13 cellular contexts compared by ENCODE assay signal in genomic region chr9:137298983-137299521, GRCh38. TPM values are rescaled to one million over a fixed set of nuclear protein-coding genes. Genes with fewer than 3 reads are reported as not detected.
DNase-seq lines count a peak whose midpoint lies in the region; ATAC-seq and TF ChIP-seq lines count a peak whose summit lies in the region.
"Had no signal": no experiment of that assay in that cellular context is flagged by ENCODE, and none has a peak within 500 bp of the region (broad histone marks: within the 10 kb centered on the region; RNA-seq: fewer than 3 reads in every experiment).

No MANE protein-coding gene starts in this region.

- no peaks in the 10 kb centered on the region for H3K36me3 ChIP-seq in upper lobe of right lung

- intact Hi-C loops in Right ventricle myocardium superior (cut with DNase I) (loop anchor here (5.0 to 10.0 kb wide), 3 partner anchors 108 to 226 kb away; partner anchors contain the start of gene ENTPD8), upper lobe of right lung (cut with DNase I) (loop anchor here (10.0 kb wide), 1 partner anchor 106 kb away; no protein-coding TSS in a partner anchor)

- DNase-seq in activated naive CD4-positive, alpha-beta T cell treated with anti-CD3 and anti-CD28 coated beads, Interleukin-2, amount 50 U/mL, for 16 hours: peak; percentile 9
- DNase-seq in activated naive CD4-positive, alpha-beta T cell treated with anti-CD3 and anti-CD28 coated beads, Interleukin-2, amount 50 U/mL, for 72 hours (ENCODE audit: low spot score in 2 of 2): no peak
- peak; percentile 37 for DNase-seq in Right ventricle myocardium superior
- DNase-seq in upper lobe of right lung: peak; percentile 52
- no peak for DNase-seq in activated T-cell treated with anti-CD3 and anti-CD28 coated beads, Interleukin-2, amount 50 U/mL, for 1 hour
- no peak for DNase-seq in HEK293T (ENCODE audit: extremely low spot score)
- DNase-seq: activated naive CD4-positive, alpha-beta T cell treated with anti-CD3 and anti-CD28 coated beads, Interleukin-2, amount 10 ng/mL, durations not matched to agents 7 days and 5 days; DMS 273 treated with DMSO at 0.1 percent for 48 hours; effector CD4-positive, alpha-beta T cell; NCI-H1092 had no signal

- no peak for TF ChIP-seq CTCF in nephron (IDR thresholded peaks at IDR 0.05; ENCODE audit: unreplicated experiment in 3 of 3)
- no peak for TF ChIP-seq CTCF in upper lobe of right lung (IDR thresholded peaks at IDR 0.05)

- peaks cover 37% of the 10 kb centered on the region for H3K27me3 Mint-ChIP-seq in nephron (ENCODE audit: low read depth)

- no peak overlapping the region for H3K27ac ChIP-seq in upper lobe of right lung

- no peaks in the 10 kb centered on the region for H3K9me3 Mint-ChIP-seq in activated naive CD4-positive, alpha-beta T cell treated with anti-CD3 and anti-CD28 coated beads, Interleukin-2, amount 50 U/mL, for 72 hours
- H3K9me3 Mint-ChIP-seq in nephron: no peaks in the 10 kb centered on the region
- H3K9me3 Mint-ChIP-seq: activated naive CD4-positive, alpha-beta T cell treated with anti-CD3 and anti-CD28 coated beads, Interleukin-2, amount 10 ng/mL, durations not matched to agents 7 days and 5 days; stimulated activated memory B cell treated with anti-CD40 and anti-IgM and Interleukin-4, amounts not matched to agents 10 μg/mL and 1 μg/mL and 100 μg/mL, for 72 hours had no signal

- peaks cover 22% of the 10 kb centered on the region for H3K4me1 Mint-ChIP-seq in nephron

- H3K9me3 ChIP-seq in upper lobe of right lung: no peaks in the 10 kb centered on the region

- H3K36me3 Mint-ChIP-seq in activated naive CD4-positive, alpha-beta T cell treated with anti-CD3 and anti-CD28 coated beads, Interleukin-2, amount 50 U/mL, for 72 hours: no peaks in the 10 kb centered on the region
- no peaks in the 10 kb centered on the region for H3K36me3 Mint-ChIP-seq in nephron (ENCODE audit: low read depth)
- H3K36me3 Mint-ChIP-seq: stimulated activated memory B cell treated with anti-CD40 and anti-IgM and Interleukin-4, amounts not matched to agents 10 μg/mL and 1 μg/mL and 100 μg/mL, for 72 hours had no signal

- no peak for ATAC-seq in activated naive CD4-positive, alpha-beta T cell treated with anti-CD3 and anti-CD28 coated beads, Interleukin-2, amount 50 U/mL, for 72 hours
- ATAC-seq in Right ventricle myocardium superior (ENCODE audit: poor library complexity) (no peak), upper lobe of right lung (no peak), HG02571 (IDR thresholded peaks at IDR 0.05; ENCODE audit: unreplicated experiment) (no peak)
- ATAC-seq: stimulated activated memory B cell treated with anti-CD40 and anti-IgM and Interleukin-4, amounts not matched to agents 10 μg/mL and 1 μg/mL and 100 μg/mL, for 72 hours had no signal

- CTCF ChIA-PET in HEK293T (lab: Yijun Ruan, JAX): interaction anchor here (1.6 kb wide), 1 partner anchor 12 kb away, joined by 5 read pairs; no protein-coding TSS in a partner anchor

- peak overlapping the region; percentile 55 for H3K4me3 ChIP-seq in upper lobe of right lung

- POLR2A ChIA-PET in HEK293T (lab: Yijun Ruan, JAX): interaction anchor here (0.8 to 1.2 kb wide), 2 partner anchors 13 to 58 kb away, joined by 3 to 4 read pairs; partner anchors contain the start of gene TUBB4B

- H3K27ac Mint-ChIP-seq in activated naive CD4-positive, alpha-beta T cell treated with anti-CD3 and anti-CD28 coated beads, Interleukin-2, amount 50 U/mL, for 72 hours: no peak overlapping the region
- H3K27ac Mint-ChIP-seq in nephron: no peak overlapping the region
- H3K27ac Mint-ChIP-seq: activated naive CD4-positive, alpha-beta T cell treated with anti-CD3 and anti-CD28 coated beads, Interleukin-2, amount 10 ng/mL, durations not matched to agents 7 days and 5 days; stimulated activated memory B cell treated with anti-CD40 and anti-IgM and Interleukin-4, amounts not matched to agents 10 μg/mL and 1 μg/mL and 100 μg/mL, for 72 hours had no signal

- peaks cover 38% of the 10 kb centered on the region for H3K4me1 ChIP-seq in upper lobe of right lung

- peaks cover 30% of the 10 kb centered on the region for H3K27me3 ChIP-seq in upper lobe of right lung

- H3K4me3 Mint-ChIP-seq in nephron: peak overlapping the region; percentile 50 to 59 (median 51)
- H3K4me3 Mint-ChIP-seq: activated naive CD4-positive, alpha-beta T cell treated with anti-CD3 and anti-CD28 coated beads, Interleukin-2, amount 10 ng/mL, durations not matched to agents 7 days and 5 days; stimulated activated memory B cell treated with anti-CD40 and anti-IgM and Interleukin-4, amounts not matched to agents 10 μg/mL and 1 μg/mL and 100 μg/mL, for 72 hours had no signal

TF ChIP-seq in HEK293T, 16 proteins besides CTCF, POLR2A, EP300 and RAD21:
- TF ChIP-seq LEF1 (IDR thresholded peaks at IDR 0.05; ENCODE audit: borderline replicate concordance) (no peak), SP1 (IDR thresholded peaks at IDR 0.05) (no peak), NFRKB (IDR thresholded peaks at IDR 0.05) (no peak), BHLHE40 (IDR thresholded peaks at IDR 0.05; ENCODE audit: borderline replicate concordance) (no peak), SUZ12 (IDR thresholded peaks at IDR 0.05) (no peak), FOXM1 (IDR thresholded peaks at IDR 0.05; ENCODE audit: borderline replicate concordance) (no peak), ZNF384 (IDR thresholded peaks at IDR 0.05) (no peak), ARNT (IDR thresholded peaks at IDR 0.05) (no peak), HDGF (IDR thresholded peaks at IDR 0.05; ENCODE audit: borderline replicate concordance) (no peak), FOXK2 (IDR thresholded peaks at IDR 0.05) (no peak), ELF4 (IDR thresholded peaks at IDR 0.05) (no peak), TARDBP (IDR thresholded peaks at IDR 0.05) (no peak), PKNOX1 (IDR thresholded peaks at IDR 0.05) (no peak)

RNA-seq across cellular contexts. Expression of gene NRARP, which starts 3.0 kb away (rescaled TPM):
- total RNA-seq in activated naive CD4-positive, alpha-beta T cell treated with anti-CD3 and anti-CD28 coated beads, Interleukin-2, amount 50 U/mL, for 72 hours: 1 to 10 TPM in 1 of 2 donors, under 1 TPM in 1; 0.61 to 3.1 TPM
- total RNA-seq in Right ventricle myocardium superior (4.4 TPM), upper lobe of right lung (21.5 TPM)

RNA-seq across cellular contexts. Expression of gene TOR4A, which starts 21.5 kb away (rescaled TPM):
- total RNA-seq in activated naive CD4-positive, alpha-beta T cell treated with anti-CD3 and anti-CD28 coated beads, Interleukin-2, amount 50 U/mL, for 72 hours: 1 to 10 TPM; 2.6 to 8.8 TPM
- total RNA-seq in Right ventricle myocardium superior (16.6 TPM), upper lobe of right lung (27.4 TPM)

RNA-seq across cellular contexts. Expression of gene NELFB, which starts 43.9 kb away (rescaled TPM):
- total RNA-seq in activated naive CD4-positive, alpha-beta T cell treated with anti-CD3 and anti-CD28 coated beads, Interleukin-2, amount 50 U/mL, for 72 hours: 10 to 100 TPM; 57.6 to 58.4 TPM
- total RNA-seq in Right ventricle myocardium superior (39.9 TPM), upper lobe of right lung (47.2 TPM)

RNA-seq across cellular contexts. Expression of gene STPG3, which starts 48.0 kb away (rescaled TPM):
- total RNA-seq in activated naive CD4-positive, alpha-beta T cell treated with anti-CD3 and anti-CD28 coated beads, Interleukin-2, amount 50 U/mL, for 72 hours: not detected
- total RNA-seq in Right ventricle myocardium superior: 1.3 TPM
- total RNA-seq in upper lobe of right lung: not detected

RNA-seq across cellular contexts. Expression of gene TUBB4B, which starts 58.0 kb away (rescaled TPM):
- 100 to 1,000 TPM; 277 to 307 TPM for total RNA-seq in activated naive CD4-positive, alpha-beta T cell treated with anti-CD3 and anti-CD28 coated beads, Interleukin-2, amount 50 U/mL, for 72 hours
- 515 TPM for total RNA-seq in Right ventricle myocardium superior
- 191 TPM for total RNA-seq in upper lobe of right lung

Comparison
In these comparisons a context has a peak if more than half of its experiments do, and no peak if none do; other contexts are left out.
1. DNase-seq: peak in activated naive CD4-positive, alpha-beta T cell treated with anti-CD3 and anti-CD28 coated beads, Interleukin-2, amount 50 U/mL, for 16 hours (single experiment), Right ventricle myocardium superior (single experiment) and upper lobe of right lung (single experiment); none in activated naive CD4-positive, alpha-beta T cell treated with anti-CD3 and anti-CD28 coated beads, Interleukin-2, amount 50 U/mL, for 72 hours (0 of 2), activated T-cell treated with anti-CD3 and anti-CD28 coated beads, Interleukin-2, amount 50 U/mL, for 1 hour (single experiment) and HEK293T (single experiment).